Comparison of ENCODE assay signal across 23 cellular contexts in the genomic region with DNA sequence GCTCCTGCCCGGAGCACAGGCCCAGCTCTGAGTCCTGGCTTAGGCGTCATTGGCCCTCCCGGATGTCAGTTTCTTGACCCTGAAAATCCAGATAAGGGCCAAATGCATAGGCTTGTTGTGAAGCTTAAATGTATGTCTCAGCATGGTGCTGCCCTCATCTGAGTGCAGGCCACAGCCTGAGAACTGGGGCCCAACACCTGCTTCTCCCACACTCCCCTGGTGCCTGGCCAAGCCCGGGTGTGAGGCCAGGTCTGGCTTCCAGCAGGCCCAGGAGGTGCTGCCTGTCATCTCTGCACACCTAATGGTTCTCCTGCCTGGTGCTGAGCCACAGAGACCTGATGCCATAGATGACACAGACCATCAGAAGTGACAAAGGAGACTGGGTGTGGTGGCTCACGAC. TPM values are rescaled to one million over a fixed set of nuclear protein-coding genes. Genes with fewer than 3 reads are reported as not detected.
DNase-seq lines count a peak whose midpoint lies in the region; ATAC-seq, FAIRE-seq and TF ChIP-seq lines count a peak whose summit lies in the region.
"Had no signal": no experiment of that assay in that cellular context is flagged by ENCODE, and none has a peak within 500 bp of the region (broad histone marks: within the 10 kb centered on the region; RNA-seq: fewer than 3 reads in every experiment).

No MANE protein-coding gene starts in this region.

- TF ChIP-seq EP300 in GM12878 (IDR thresholded peaks at IDR 0.05; ENCODE audit: borderline replicate concordance in 1 of 2, control insufficient read depth in 1 of 2, low read depth in 2 of 2, low read length in 2 of 2): no peak

- POLR2A ChIA-PET in activated naive CD8-positive, alpha-beta T cell treated with anti-CD3 and anti-CD28 coated beads, Interleukin-2, amount 10 ng/mL, durations not matched to agents 7 days and 5 days (lab: Charles Lee): interaction anchor here (1.4 to 4.1 kb wide), 2 partner anchors 13 to 50 kb away, joined by 4 to 16 read pairs; a partner anchor contains a TSS
- POLR2A ChIA-PET in GM12878 (lab: Charles Lee): no interaction called here

- peak overlapping the region; percentile 25 for H3K27ac Mint-ChIP-seq in activated naive CD8-positive, alpha-beta T cell treated with anti-CD3 and anti-CD28 coated beads, Interleukin-2, amount 10 ng/mL, durations not matched to agents 7 days and 5 days
- H3K27ac Mint-ChIP-seq in activated naive CD8-positive, alpha-beta T cell treated with anti-CD3 and anti-CD28 coated beads for 36 hours: no peak overlapping the region

- SMC1A ChIA-PET in GM12878 (lab: Charles Lee; ENCODE audit: uncharacterized antibody, unreplicated experiment): interaction anchor here (1.5 to 1.9 kb wide), 2 partner anchors 56 to 93 kb away, joined by 3 to 11 read pairs; no protein-coding TSS in a partner anchor

- peaks cover 2% of the 10 kb centered on the region; the same call in 1 of the 2 replicates for H3K4me1 ChIP-seq in GM12878 (ENCODE audit: control insufficient read depth, insufficient read depth, low read length)
- H3K4me1 ChIP-seq: A549 had no signal

- H3K27me3 ChIP-seq in GM12878 (replicated peaks in 1 of 2; ENCODE audit: control insufficient read depth in 2 of 2, insufficient read depth in 2 of 2, low read length in 1 of 2): no peaks in the 10 kb centered on the region

- no peak overlapping the region for H3K27ac ChIP-seq in GM12878 (ENCODE audit: control insufficient read depth, insufficient read depth)
- H3K27ac ChIP-seq: A549 had no signal

- peaks cover 9% of the 10 kb centered on the region in 2 experiments; a peak in 3 of 4 replicates for H3K36me3 ChIP-seq in GM12878 (ENCODE audit: control insufficient read depth in 2 of 2, insufficient read depth in 2 of 2, low read length in 1 of 2)

- H3K4me3 Mint-ChIP-seq in activated naive CD8-positive, alpha-beta T cell treated with anti-CD3 and anti-CD28 coated beads, Interleukin-2, amount 10 ng/mL, durations not matched to agents 7 days and 5 days: no peak overlapping the region
- H3K4me3 Mint-ChIP-seq in activated naive CD8-positive, alpha-beta T cell treated with anti-CD3 and anti-CD28 coated beads for 36 hours: no peak overlapping the region
- H3K4me3 Mint-ChIP-seq: B cell had no signal

- H3K9me3 Mint-ChIP-seq in activated naive CD8-positive, alpha-beta T cell treated with anti-CD3 and anti-CD28 coated beads, Interleukin-2, amount 10 ng/mL, durations not matched to agents 7 days and 5 days: no peaks in the 10 kb centered on the region
- H3K9me3 Mint-ChIP-seq in activated naive CD8-positive, alpha-beta T cell treated with anti-CD3 and anti-CD28 coated beads for 36 hours: no peaks in the 10 kb centered on the region
- H3K9me3 Mint-ChIP-seq: CD4-positive, CD25-positive, alpha-beta regulatory T cell had no signal

- no peaks in the 10 kb centered on the region; the same call in 1 of the 2 replicates for H4K20me1 ChIP-seq in GM12878 (ENCODE audit: control insufficient read depth, insufficient read depth)

- H3K27me3 Mint-ChIP-seq in activated naive CD8-positive, alpha-beta T cell treated with anti-CD3 and anti-CD28 coated beads, Interleukin-2, amount 10 ng/mL, durations not matched to agents 7 days and 5 days: no peaks in the 10 kb centered on the region
- no peaks in the 10 kb centered on the region for H3K27me3 Mint-ChIP-seq in activated naive CD8-positive, alpha-beta T cell treated with anti-CD3 and anti-CD28 coated beads for 36 hours
- H3K27me3 Mint-ChIP-seq: B cell; CD4-positive, CD25-positive, alpha-beta regulatory T cell had no signal

- FAIRE-seq in GM12878 (lab: Jason Lieb, UNC): no peak
- FAIRE-seq: A549 had no signal

- intact Hi-C loops in GM12878 (cut with micrococcal nuclease; ENCODE audit: unreplicated experiment): no loop called here

- peaks cover 32% of the 10 kb centered on the region for H3K79me2 ChIP-seq in GM12878 (ENCODE audit: control insufficient read depth, insufficient read depth, low read length)

- BruUV-seq in GM12878 (replicated peaks; lab: Mats Ljungman, UMichigan): no TSS peak

- no peak overlapping the region for H3K4me2 ChIP-seq in GM12878 (ENCODE audit: control insufficient read depth, insufficient read depth)
- H3K4me2 ChIP-seq: A549 had no signal

- H2AFZ ChIP-seq in GM12878 (ENCODE audit: control insufficient read depth, low read depth, low read length): no peak overlapping the region

- H3K9me3 ChIP-seq in GM12878 (replicated peaks; ENCODE audit: control insufficient read depth, insufficient read depth, low read length): no peaks in the 10 kb centered on the region
- H3K9me3 ChIP-seq: A549 had no signal

- CTCF ChIA-PET in GM12878 (lab: Yijun Ruan, JAX): interaction anchor here (2.1 kb wide), 1 partner anchor 93 kb away, joined by 12 read pairs; no protein-coding TSS in a partner anchor

- in situ Hi-C loops in GM12878 (cut with MboI): no loop called here

- peaks cover 24% of the 10 kb centered on the region for H3K4me1 Mint-ChIP-seq in activated naive CD8-positive, alpha-beta T cell treated with anti-CD3 and anti-CD28 coated beads, Interleukin-2, amount 10 ng/mL, durations not matched to agents 7 days and 5 days
- H3K4me1 Mint-ChIP-seq in activated naive CD8-positive, alpha-beta T cell treated with anti-CD3 and anti-CD28 coated beads for 36 hours: peaks cover 23% of the 10 kb centered on the region

- H3K4me3 ChIP-seq in GM12878: no peak overlapping the region
- H3K4me3 ChIP-seq: A549 had no signal

- no peak for ATAC-seq in activated naive CD8-positive, alpha-beta T cell treated with anti-CD3 and anti-CD28 coated beads, Interleukin-2, amount 10 ng/mL, durations not matched to agents 7 days and 5 days (ENCODE audit: low read depth)
- peak; percentile 7; the same call in 2 of the 3 replicates for ATAC-seq in GM12878
- ATAC-seq: A549 had no signal

- no peak for DNase-seq in activated naive CD8-positive, alpha-beta T cell treated with anti-CD3 and anti-CD28 coated beads, Interleukin-2, amount 10 ng/mL, durations not matched to agents 7 days and 5 days
- DNase-seq in activated naive CD8-positive, alpha-beta T cell treated with anti-CD3 and anti-CD28 coated beads for 36 hours: no peak
- DNase-seq in GM12878 (ENCODE audit: low read depth, low spot score) (no peak), myocyte (ENCODE audit: low read depth) (peak; percentile 3), NCI-H1694 treated with DMSO at 0.1 percent for 48 hours (lab: John Stamatoyannopoulos, UW) (no peak), NCI-H2107 treated with DMSO at 0.1 percent for 48 hours (lab: John Stamatoyannopoulos, UW; ENCODE audit: unreplicated experiment) (no peak)
- DNase-seq in activated CD4-positive, CD25-positive, alpha-beta regulatory T cell (lab: John Stamatoyannopoulos, UW): no peak
- DNase-seq: CD4-positive, CD25-positive, alpha-beta regulatory T cell; COR-L47; DMS79; H7; Kasumi-1; MM.1S; NCI-H1092; NCI-H1436; NCI-H2029 treated with DMSO at 0.1 percent for 48 hours; NCI-H2171 treated with DMSO at 0.1 percent for 48 hours; NCI-H524 treated with DMSO at 0.1 percent for 48 hours; NCI-H82; Right ventricle myocardium superior had no signal

- no peak; a peak in 1 of 6 replicates for TF ChIP-seq CTCF in GM12878 (IDR thresholded peaks at IDR 0.05 in 2 of 3, conservative IDR thresholded peaks at IDR 0.05 in 1 of 3; ENCODE audit: control insufficient read depth in 2 of 3, extremely low read depth in 1 of 3, insufficient read depth in 1 of 3, low read depth in 3 of 3, low read length in 3 of 3)

- no peak overlapping the region for H3K9ac ChIP-seq in GM12878 (ENCODE audit: control insufficient read depth, insufficient read depth, low read length)

- TF ChIP-seq POLR2A in GM12878 (IDR thresholded peaks at IDR 0.05; ENCODE audit: low read depth, low read length): no peak

- peaks cover 29% of the 10 kb centered on the region for H3K36me3 Mint-ChIP-seq in activated naive CD8-positive, alpha-beta T cell treated with anti-CD3 and anti-CD28 coated beads, Interleukin-2, amount 10 ng/mL, durations not matched to agents 7 days and 5 days
- peaks cover 11% of the 10 kb centered on the region for H3K36me3 Mint-ChIP-seq in activated naive CD8-positive, alpha-beta T cell treated with anti-CD3 and anti-CD28 coated beads for 36 hours

- TF ChIP-seq RAD21 in GM12878 (IDR thresholded peaks at IDR 0.05; ENCODE audit: insufficient read depth, low read depth, low read length): no peak

- 80% methylated on average over 5 of the region's 5 CpGs for WGBS in GM12878 (ENCODE audit: insufficient coverage, insufficient replicate concordance, low lambda C conversion rate, missing lambda C conversion rate)

- RAD21 ChIA-PET in GM12878 (lab: Charles Lee; ENCODE audit: unreplicated experiment): interaction anchor here (0.9 to 1.1 kb wide), 2 partner anchors 42 to 93 kb away, joined by 3 to 5 read pairs; no protein-coding TSS in a partner anchor

RNA-seq across cellular contexts. Expression of a gene that starts 14.0 kb away (rescaled TPM):
- 100 to 1,000 TPM; 103 to 106 TPM for total RNA-seq in activated naive CD8-positive, alpha-beta T cell treated with anti-CD3 and anti-CD28 coated beads, Interleukin-2, amount 10 ng/mL, durations not matched to agents 7 days and 5 days
- total RNA-seq in activated naive CD8-positive, alpha-beta T cell treated with anti-CD3 and anti-CD28 coated beads for 36 hours: 10 to 100 TPM; 30.2 to 31.3 TPM
- total RNA-seq in GM12878 (2013; cell fraction: nucleolus; rRNA removed): 393 and 402 TPM in 2 replicates
- total RNA-seq in GM12878 (2014; rRNA removed): 43.3 and 51.0 TPM in 2 replicates
- total RNA-seq in GM12878 (2014; rRNA removed; fragmentation: Illumina TruSeq; extraction: Trizol): 53.8 and 54.1 TPM in 2 replicates
- 49.0 and 52.2 TPM in 2 replicates for total RNA-seq in GM12878 (2021)
- polyA plus RNA-seq in GM12878 (2011; ENCODE audit: low read depth): 32.5 TPM
- 167 and 182 TPM in 2 replicates for polyA plus RNA-seq in GM12878 (2011; rRNA removed)
- polyA plus RNA-seq in GM12878 (2011; cell fraction: cytosol; rRNA removed): 135 and 137 TPM in 2 replicates
- polyA plus RNA-seq in GM12878 (2011; cell fraction: nucleus; rRNA removed): 152 and 184 TPM in 2 replicates
- 46.6 and 49.9 TPM in 2 replicates for polyA plus RNA-seq in GM12878 (2012)
- 85.0 and 133 TPM in 2 replicates for polyA plus RNA-seq in GM12878 (2014; fragmentation: Illumina TruSeq; extraction: Trizol)
- 10 to 100 TPM; 10.5 to 13.9 TPM for polyA plus RNA-seq in GM12878 (2014; fragmentation: Nextera tagmentation; extraction: Ambion mirVana)
- 42.4 and 49.7 TPM in 2 replicates for polyA plus RNA-seq in GM12878 (2014; rRNA removed)
- polyA plus RNA-seq in GM12878 (2016; fragmentation: Nextera tagmentation; extraction: Ambion mirVana): 10 to 100 TPM; 25.3 to 26.7 TPM
- 143 and 159 TPM in 2 replicates for polyA minus RNA-seq in GM12878 (2011; rRNA and poly(A)+ RNA removed)
- 45.2 and 49.5 TPM in 2 replicates for polyA minus RNA-seq in GM12878 (2011; cell fraction: cytosol; rRNA and poly(A)+ RNA removed)
- 100.0 and 124 TPM in 2 replicates for polyA minus RNA-seq in GM12878 (2011; cell fraction: nucleus; rRNA and poly(A)+ RNA removed)
- total RNA-seq in myocyte: 0.57 and 0.91 TPM in 2 replicates
- 0.15 TPM for polyA plus RNA-seq in myocyte (2012)
- total RNA-seq: SK-MEL-5 had no signal
- polyA plus RNA-seq: A549 had no signal

RNA-seq across cellular contexts. Expression of a gene that starts 50.2 kb away (rescaled TPM):
- 100 to 1,000 TPM; 609 to 666 TPM for total RNA-seq in activated naive CD8-positive, alpha-beta T cell treated with anti-CD3 and anti-CD28 coated beads, Interleukin-2, amount 10 ng/mL, durations not matched to agents 7 days and 5 days
- total RNA-seq in activated naive CD8-positive, alpha-beta T cell treated with anti-CD3 and anti-CD28 coated beads for 36 hours: 100 to 1,000 TPM; 108 to 109 TPM
- 488 and 545 TPM in 2 replicates for total RNA-seq in GM12878 (2013; cell fraction: nucleolus; rRNA removed)
- total RNA-seq in GM12878 (2014; rRNA removed) (385 and 432 TPM in 2 replicates), GM12878 (2014; rRNA removed; fragmentation: Illumina TruSeq; extraction: Trizol) (354 and 364 TPM in 2 replicates), GM12878 (2021) (380 and 405 TPM in 2 replicates), myocyte (14.0 and 22.6 TPM in 2 replicates)
- polyA plus RNA-seq in GM12878 (2011; ENCODE audit: low read depth): 255 TPM
- polyA plus RNA-seq in GM12878 (2011; rRNA removed) (337 and 367 TPM in 2 replicates), GM12878 (2014; fragmentation: Illumina TruSeq; extraction: Trizol) (293 and 352 TPM in 2 replicates), GM12878 (2014; fragmentation: Nextera tagmentation; extraction: Ambion mirVana) (10 to 100 TPM; 75.9 to 90.9 TPM), GM12878 (2014; rRNA removed) (308 and 311 TPM in 2 replicates), GM12878 (2016; fragmentation: Nextera tagmentation; extraction: Ambion mirVana) (100 to 1,000 TPM; 242 to 247 TPM)
- 403 and 416 TPM in 2 replicates for polyA plus RNA-seq in GM12878 (2011; cell fraction: cytosol; rRNA removed)
- 596 and 625 TPM in 2 replicates for polyA plus RNA-seq in GM12878 (2011; cell fraction: nucleus; rRNA removed)
- polyA plus RNA-seq in GM12878 (2012): 327 and 366 TPM in 2 replicates
- polyA minus RNA-seq in GM12878 (2011; rRNA and poly(A)+ RNA removed): 680 and 808 TPM in 2 replicates
- 217 and 223 TPM in 2 replicates for polyA minus RNA-seq in GM12878 (2011; cell fraction: cytosol; rRNA and poly(A)+ RNA removed)
- polyA minus RNA-seq in GM12878 (2011; cell fraction: nucleus; rRNA and poly(A)+ RNA removed): 429 and 648 TPM in 2 replicates
- polyA plus RNA-seq in myocyte (2012): 3.3 TPM

RNA-seq across cellular contexts. Expression of a gene that starts 59.3 kb away (rescaled TPM):
- total RNA-seq in activated naive CD8-positive, alpha-beta T cell treated with anti-CD3 and anti-CD28 coated beads, Interleukin-2, amount 10 ng/mL, durations not matched to agents 7 days and 5 days: not detected
- total RNA-seq in activated naive CD8-positive, alpha-beta T cell treated with anti-CD3 and anti-CD28 coated beads for 36 hours: not detected
- not detected in 2 replicates for total RNA-seq in GM12878 (2013; cell fraction: nucleolus; rRNA removed)
- total RNA-seq in GM12878 (2014; rRNA removed): not detected in 2 replicates
- total RNA-seq in GM12878 (2014; rRNA removed; fragmentation: Illumina TruSeq; extraction: Trizol): not detected in 2 replicates
- total RNA-seq in GM12878 (2021): not detected in 2 replicates
- polyA plus RNA-seq in GM12878 (2011; ENCODE audit: low read depth): not detected
- 0.09 and 0.12 TPM in 2 replicates for polyA plus RNA-seq in GM12878 (2011; rRNA removed)
- 0.06 TPM in 1 of 2 replicates, not detected in the other for polyA plus RNA-seq in GM12878 (2011; cell fraction: cytosol; rRNA removed)
- polyA plus RNA-seq in GM12878 (2011; cell fraction: nucleus; rRNA removed): 0.15 TPM in 1 of 2 replicates, not detected in the other
- polyA plus RNA-seq in GM12878 (2012): not detected in 2 replicates
- polyA plus RNA-seq in GM12878 (2014; fragmentation: Illumina TruSeq; extraction: Trizol): not detected in 2 replicates
- polyA plus RNA-seq in GM12878 (2014; fragmentation: Nextera tagmentation; extraction: Ambion mirVana): not detected
- polyA plus RNA-seq in GM12878 (2014; rRNA removed): not detected in 2 replicates
- polyA plus RNA-seq in GM12878 (2016; fragmentation: Nextera tagmentation; extraction: Ambion mirVana): not detected
- not detected in 2 replicates for polyA minus RNA-seq in GM12878 (2011; rRNA and poly(A)+ RNA removed)
- polyA minus RNA-seq in GM12878 (2011; cell fraction: cytosol; rRNA and poly(A)+ RNA removed): not detected in 2 replicates
- polyA minus RNA-seq in GM12878 (2011; cell fraction: nucleus; rRNA and poly(A)+ RNA removed): not detected in 2 replicates
- total RNA-seq in myocyte: not detected in 2 replicates
- polyA plus RNA-seq in myocyte (2012): not detected
- total RNA-seq: B cell; CD4-positive, CD25-positive, alpha-beta regulatory T cell; Right ventricle myocardium superior; SK-MEL-5 had no signal
- polyA plus RNA-seq: A549; CD4-positive, CD25-positive, alpha-beta regulatory T cell had no signal

Comparison
In these comparisons a context has a peak if more than half of its experiments do, and no peak if none do; other contexts are left out.
1. RNA of a gene that starts 14.0 kb away (total RNA-seq): 103 to 106 TPM in activated naive CD8-positive, alpha-beta T cell treated with anti-CD3 and anti-CD28 coated beads, Interleukin-2, amount 10 ng/mL, durations not matched to agents 7 days and 5 days, 43.3 to 402 TPM in GM12878 and 30.2 to 31.3 TPM in activated naive CD8-positive, alpha-beta T cell treated with anti-CD3 and anti-CD28 coated beads for 36 hours; 0.57 to 0.91 TPM in myocyte; every median in the first group is over 10 times any median in the second.